In the genomic region with DNA sequence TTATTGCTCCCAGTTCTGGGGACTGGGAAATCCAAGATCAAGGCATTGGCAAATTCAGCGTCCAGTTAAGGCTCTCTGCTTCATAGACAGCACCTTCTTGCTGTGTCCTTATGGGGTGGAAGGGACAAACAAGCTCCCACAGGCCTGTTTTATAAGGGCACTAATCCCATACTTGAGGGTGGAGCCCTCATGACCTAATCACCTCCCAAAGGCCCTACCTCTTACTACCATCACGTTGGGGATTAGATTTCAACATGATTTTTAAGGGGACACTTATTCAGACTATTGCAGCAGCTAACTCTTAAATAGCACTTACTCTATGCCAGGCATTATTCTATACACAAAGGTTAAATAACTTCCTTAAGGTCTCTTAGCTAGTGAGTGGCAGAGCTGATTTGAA, we compare ENCODE assay signal across 21 cellular contexts.
"Had no signal": no experiment of that assay in that cellular context is flagged by ENCODE, and none has a peak within 500 bp of the region (broad histone marks: within the 10 kb centered on the region; RNA-seq: fewer than 3 reads in every experiment).

No MANE protein-coding gene starts in this region.

- H3K4me3 ChIP-seq: PC-9 had no signal

- ATAC-seq: activated CD4-positive, alpha-beta T cell treated with anti-CD3 and anti-CD28 coated beads for 36 hours; activated T-helper 17 cell treated with anti-CD3 and anti-CD28 coated beads, Interleukin-2, amount 50 U/mL, for 72 hours; T-helper 17 cell had no signal

- DNase-seq: activated CD4-positive, alpha-beta memory T cell treated with anti-CD3 and anti-CD28 coated beads, Interleukin-2, amount 10 ng/mL, durations not matched to agents 7 days and 5 days; activated CD4-positive, alpha-beta T cell treated with anti-CD3 and anti-CD28 coated beads for 36 hours; activated CD4-positive, alpha-beta T cell treated with anti-CD3 and anti-CD28 coated beads, Interleukin-2, amount 50 U/mL, for 1 hour; activated gamma-delta T cell; activated naive CD4-positive, alpha-beta T cell treated with anti-CD3 and anti-CD28 coated beads for 36 hours; activated T-cell treated with anti-CD3 and anti-CD28 coated beads for 4 hours; activated T-cell treated with anti-CD3 and anti-CD28 coated beads, Interleukin-2, amount 50 U/mL, for 48 hours; amygdala; KBM-7; NCI-H1048; NCI-H146; NCI-H187 treated with DMSO at 0.1 percent for 48 hours; NCI-H2081 treated with DMSO at 0.1 percent for 48 hours; NCI-H2171 treated with DMSO at 0.1 percent for 48 hours; NCI-H226; PC-9; SIG-M5; T-helper 17 cell; T-helper 9 cell; WERI-Rb-1 had no signal

- H3K36me3 ChIP-seq: WERI-Rb-1 had no signal

- H3K27ac ChIP-seq: PC-9, WERI-Rb-1 had no signal
